Comparison of ENCODE assay signal across 26 cellular contexts in the genomic region with DNA sequence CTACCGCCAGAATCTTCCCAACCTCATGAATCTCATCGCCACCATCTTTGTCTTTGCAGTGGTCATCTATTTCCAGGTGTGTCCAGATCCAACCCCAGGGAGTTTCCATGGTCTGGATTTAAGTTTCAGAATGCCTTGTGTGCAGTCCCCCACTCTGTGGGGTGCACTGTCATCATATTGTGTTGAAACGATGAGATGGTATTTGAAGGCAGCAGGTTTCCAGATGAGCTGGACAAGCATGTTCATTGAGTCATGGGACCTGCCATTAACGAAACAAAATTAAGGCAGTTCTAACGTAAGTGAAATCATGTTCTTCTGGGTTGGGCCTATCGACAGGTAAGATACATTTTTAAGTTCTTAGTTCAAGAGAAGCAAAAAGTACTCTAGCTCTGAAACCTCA.
"Had no signal": no experiment of that assay in that cellular context is flagged by ENCODE, and none has a peak within 500 bp of the region (broad histone marks: within the 10 kb centered on the region; RNA-seq: fewer than 3 reads in every experiment).

No MANE protein-coding gene starts in this region.

- H3K4me3 Mint-ChIP-seq: activated CD4-positive, alpha-beta memory T cell treated with anti-CD3 and anti-CD28 coated beads, Interleukin-2, amount 10 ng/mL, durations not matched to agents 7 days and 5 days; activated CD4-positive, alpha-beta T cell treated with anti-CD3 and anti-CD28 coated beads, Interleukin-2, amount 10 ng/mL, durations not matched to agents 24 days and 14 days; immature natural killer cell; natural killer cell had no signal

- H3K27ac ChIP-seq: breast epithelium, foreskin keratinocyte, heart left ventricle, lower lobe of right lung, testis, transverse colon had no signal

- H3K9me3 ChIP-seq: breast epithelium, heart left ventricle, lower lobe of right lung, testis, transverse colon had no signal

- H3K27me3 ChIP-seq: breast epithelium, foreskin keratinocyte, heart left ventricle, testis, transverse colon had no signal

- H3K9me3 Mint-ChIP-seq: activated CD4-positive, alpha-beta memory T cell treated with anti-CD3 and anti-CD28 coated beads, Interleukin-2, amount 10 ng/mL, durations not matched to agents 7 days and 5 days; activated CD4-positive, alpha-beta T cell treated with anti-CD3 and anti-CD28 coated beads, Interleukin-2, amount 10 ng/mL, durations not matched to agents 24 days and 14 days; natural killer cell had no signal

- H3K4me3 ChIP-seq: breast epithelium, heart left ventricle, lower lobe of right lung, testis, transverse colon had no signal

- ATAC-seq: esophagus mucosa, foreskin keratinocyte, heart left ventricle, left lobe of liver, lower lobe of right lung, natural killer cell, right cardiac atrium had no signal

- H3K27me3 Mint-ChIP-seq: activated CD4-positive, alpha-beta memory T cell treated with anti-CD3 and anti-CD28 coated beads, Interleukin-2, amount 10 ng/mL, durations not matched to agents 7 days and 5 days; activated CD4-positive, alpha-beta T cell treated with anti-CD3 and anti-CD28 coated beads, Interleukin-2, amount 10 ng/mL, durations not matched to agents 24 days and 14 days had no signal

- DNase-seq: activated CD4-positive, alpha-beta memory T cell treated with anti-CD3 and anti-CD28 coated beads, Interleukin-2, amount 10 ng/mL, durations not matched to agents 7 days and 5 days; activated CD4-positive, alpha-beta T cell treated with anti-CD3 and anti-CD28 coated beads, Interleukin-2, amount 10 ng/mL, durations not matched to agents 24 days and 14 days; activated CD4-positive, CD25-positive, alpha-beta regulatory T cell treated with anti-CD3 and anti-CD28 coated beads, Interleukin-2, amount 50 U/mL, for 72 hours; activated effector memory CD4-positive, alpha-beta T cell treated with Interleukin-2 at 50 U/mL for 16 hours; activated naive CD4-positive, alpha-beta T cell treated with Interleukin-2 at 50 U/mL for 16 hours; amygdala; central memory CD4-positive, alpha-beta T cell; effector memory CD4-positive, alpha-beta T cell; foreskin keratinocyte; heart left ventricle; hypothalamus; immature natural killer cell; lower lobe of right lung; mesendoderm; natural killer cell; posterior cingulate gyrus; right cardiac atrium; stimulated activated CD4-positive, alpha-beta T cell treated with anti-CD3 and anti-CD28 coated beads, Interleukin-15, amount 100 ng/mL, for 24 hours; stimulated activated CD4-positive, alpha-beta T cell treated with anti-CD3 and anti-CD28 coated beads, Interleukin-2, amount 100 ng/mL, for 24 hours; stimulated activated naive CD4-positive, alpha-beta T cell; T-helper 9 cell; testis; transverse colon had no signal

- H3K27ac Mint-ChIP-seq: activated CD4-positive, alpha-beta memory T cell treated with anti-CD3 and anti-CD28 coated beads, Interleukin-2, amount 10 ng/mL, durations not matched to agents 7 days and 5 days; activated CD4-positive, alpha-beta T cell treated with anti-CD3 and anti-CD28 coated beads, Interleukin-2, amount 10 ng/mL, durations not matched to agents 24 days and 14 days; natural killer cell had no signal

- H3K4me1 ChIP-seq: breast epithelium, lower lobe of right lung, transverse colon had no signal
